ENCODE assay signal across 1 cellular context in the genomic region with DNA sequence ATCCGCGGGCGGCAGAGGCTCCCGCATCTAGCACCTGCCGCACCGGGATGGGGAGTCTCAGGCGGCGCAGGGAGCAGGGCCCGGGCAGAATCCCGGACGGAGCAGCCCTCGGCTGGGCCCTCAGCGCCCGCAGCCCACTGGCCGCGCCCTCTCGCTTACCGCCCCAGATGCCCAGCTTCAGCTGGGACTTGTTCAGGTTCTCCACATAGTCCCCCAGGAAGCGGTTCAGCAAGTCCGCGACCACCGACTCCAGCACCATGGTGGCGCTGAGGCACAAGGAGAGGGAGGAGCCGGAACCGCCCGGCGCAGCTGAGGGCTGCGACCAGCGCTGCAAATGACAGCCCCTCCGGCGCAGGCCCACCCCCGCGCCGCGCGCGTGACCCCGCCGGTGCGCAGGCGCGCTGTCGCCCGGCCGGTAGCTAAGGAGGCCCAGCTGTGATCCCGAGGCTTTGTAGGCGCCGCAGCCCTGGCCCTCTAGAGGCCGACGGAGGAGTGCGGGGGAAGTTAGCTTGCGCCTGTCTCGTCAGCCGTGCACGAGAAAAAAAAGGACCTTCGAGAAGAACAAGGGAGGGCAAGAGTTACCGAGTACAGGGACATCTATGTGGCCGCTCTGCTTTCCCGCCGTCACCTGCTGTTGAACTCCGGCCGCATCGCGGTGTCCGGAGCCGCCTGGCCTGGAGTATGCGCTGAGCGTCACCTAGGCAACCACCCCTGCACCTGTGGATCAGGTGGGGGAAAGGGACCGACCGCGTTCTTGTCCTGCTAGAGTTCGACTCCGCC.
TF ChIP-seq lines count a peak whose summit lies in the region.

A gene with protein sequence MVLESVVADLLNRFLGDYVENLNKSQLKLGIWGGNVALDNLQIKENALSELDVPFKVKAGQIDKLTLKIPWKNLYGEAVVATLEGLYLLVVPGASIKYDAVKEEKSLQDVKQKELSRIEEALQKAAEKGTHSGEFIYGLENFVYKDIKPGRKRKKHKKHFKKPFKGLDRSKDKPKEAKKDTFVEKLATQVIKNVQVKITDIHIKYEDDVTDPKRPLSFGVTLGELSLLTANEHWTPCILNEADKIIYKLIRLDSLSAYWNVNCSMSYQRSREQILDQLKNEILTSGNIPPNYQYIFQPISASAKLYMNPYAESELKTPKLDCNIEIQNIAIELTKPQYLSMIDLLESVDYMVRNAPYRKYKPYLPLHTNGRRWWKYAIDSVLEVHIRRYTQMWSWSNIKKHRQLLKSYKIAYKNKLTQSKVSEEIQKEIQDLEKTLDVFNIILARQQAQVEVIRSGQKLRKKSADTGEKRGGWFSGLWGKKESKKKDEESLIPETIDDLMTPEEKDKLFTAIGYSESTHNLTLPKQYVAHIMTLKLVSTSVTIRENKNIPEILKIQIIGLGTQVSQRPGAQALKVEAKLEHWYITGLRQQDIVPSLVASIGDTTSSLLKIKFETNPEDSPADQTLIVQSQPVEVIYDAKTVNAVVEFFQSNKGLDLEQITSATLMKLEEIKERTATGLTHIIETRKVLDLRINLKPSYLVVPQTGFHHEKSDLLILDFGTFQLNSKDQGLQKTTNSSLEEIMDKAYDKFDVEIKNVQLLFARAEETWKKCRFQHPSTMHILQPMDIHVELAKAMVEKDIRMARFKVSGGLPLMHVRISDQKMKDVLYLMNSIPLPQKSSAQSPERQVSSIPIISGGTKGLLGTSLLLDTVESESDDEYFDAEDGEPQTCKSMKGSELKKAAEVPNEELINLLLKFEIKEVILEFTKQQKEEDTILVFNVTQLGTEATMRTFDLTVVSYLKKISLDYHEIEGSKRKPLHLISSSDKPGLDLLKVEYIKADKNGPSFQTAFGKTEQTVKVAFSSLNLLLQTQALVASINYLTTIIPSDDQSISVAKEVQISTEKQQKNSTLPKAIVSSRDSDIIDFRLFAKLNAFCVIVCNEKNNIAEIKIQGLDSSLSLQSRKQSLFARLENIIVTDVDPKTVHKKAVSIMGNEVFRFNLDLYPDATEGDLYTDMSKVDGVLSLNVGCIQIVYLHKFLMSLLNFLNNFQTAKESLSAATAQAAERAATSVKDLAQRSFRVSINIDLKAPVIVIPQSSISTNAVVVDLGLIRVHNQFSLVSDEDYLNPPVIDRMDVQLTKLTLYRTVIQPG (N-terminal part only) (minus strand): TSS at position 332 of the 780 bp plus-strand sequence. CDS start 73 bp downstream, at position 259.

TF ChIP-seq in K562, 482 proteins besides CTCF, POLR2A, EP300 and RAD21 (continued from another document and continues in another):
- TF ChIP-seq, protein P1, sequence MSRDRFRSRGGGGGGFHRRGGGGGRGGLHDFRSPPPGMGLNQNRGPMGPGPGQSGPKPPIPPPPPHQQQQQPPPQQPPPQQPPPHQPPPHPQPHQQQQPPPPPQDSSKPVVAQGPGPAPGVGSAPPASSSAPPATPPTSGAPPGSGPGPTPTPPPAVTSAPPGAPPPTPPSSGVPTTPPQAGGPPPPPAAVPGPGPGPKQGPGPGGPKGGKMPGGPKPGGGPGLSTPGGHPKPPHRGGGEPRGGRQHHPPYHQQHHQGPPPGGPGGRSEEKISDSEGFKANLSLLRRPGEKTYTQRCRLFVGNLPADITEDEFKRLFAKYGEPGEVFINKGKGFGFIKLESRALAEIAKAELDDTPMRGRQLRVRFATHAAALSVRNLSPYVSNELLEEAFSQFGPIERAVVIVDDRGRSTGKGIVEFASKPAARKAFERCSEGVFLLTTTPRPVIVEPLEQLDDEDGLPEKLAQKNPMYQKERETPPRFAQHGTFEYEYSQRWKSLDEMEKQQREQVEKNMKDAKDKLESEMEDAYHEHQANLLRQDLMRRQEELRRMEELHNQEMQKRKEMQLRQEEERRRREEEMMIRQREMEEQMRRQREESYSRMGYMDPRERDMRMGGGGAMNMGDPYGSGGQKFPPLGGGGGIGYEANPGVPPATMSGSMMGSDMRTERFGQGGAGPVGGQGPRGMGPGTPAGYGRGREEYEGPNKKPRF (IDR thresholded peaks at IDR 0.05; ENCODE audit: low read depth, low read length), result no peak
- TF ChIP-seq YY1 (IDR thresholded peaks at IDR 0.05; ENCODE audit: borderline replicate concordance in 1 of 3, control insufficient read depth in 1 of 3, extremely low read depth in 1 of 3, insufficient read depth in 3 of 3, insufficient read length in 1 of 3, insufficient replicate concordance in 2 of 3, low read depth in 1 of 3, low read length in 2 of 3) (peak in 1 of 3 experiments; percentile 32), ZNF655 (CRISPR knock-in tag; IDR thresholded peaks at IDR 0.05) (no peak), TAF7 (tag; IDR thresholded peaks at IDR 0.05) (no peak), NCOR1 (IDR thresholded peaks at IDR 0.05) (peak; percentile 46; the same call in 1 of the 2 replicates), ZNF311 (CRISPR knock-in tag; IDR thresholded peaks at IDR 0.05) (no peak), CHAMP1 (IDR thresholded peaks at IDR 0.05) (no peak), PTRF (tag; IDR thresholded peaks at IDR 0.05) (no peak), KDM1A (IDR thresholded peaks at IDR 0.05) (0 out of 4 replicates have a peak, but pooled peaks of 1 of the 2 experiments have one; percentile 6), GTF2A2 (tag; IDR thresholded peaks at IDR 0.05) (no peak), COPS2 (conservative IDR thresholded peaks at IDR 0.05) (no peak), POLR2AphosphoS5 (IDR thresholded peaks at IDR 0.05; ENCODE audit: control insufficient read depth, insufficient read depth, low read depth, low read length) (no peak; the same call in 1 of the 2 replicates), EP400 (IDR thresholded peaks at IDR 0.05) (no peak), E2F3 (CRISPR knock-in tag; IDR thresholded peaks at IDR 0.05) (no peak), NFE2 (IDR thresholded peaks at IDR 0.05; ENCODE audit: low read depth) (no peak), ZNF212 (CRISPR knock-in tag; IDR thresholded peaks at IDR 0.05) (no peak), MBD1 (CRISPR knock-in tag; IDR thresholded peaks at IDR 0.05) (no peak), KLF10 (CRISPR knock-in tag; IDR thresholded peaks at IDR 0.05) (no peak), POLR2B (IDR thresholded peaks at IDR 0.05; ENCODE audit: low read depth, partially characterized antibody) (peak; percentile 73), SIX5 (IDR thresholded peaks at IDR 0.05; ENCODE audit: borderline replicate concordance in 1 of 2, insufficient read depth in 1 of 2, low read depth in 1 of 2, low read length in 2 of 2) (no peak), JUNB (CRISPR knock-in tag; conservative IDR thresholded peaks at IDR 0.05) (no peak), ETV5 (CRISPR knock-in tag; IDR thresholded peaks at IDR 0.05; ENCODE audit: low read depth) (no peak), AFF1 (IDR thresholded peaks at IDR 0.05; ENCODE audit: low read depth in 1 of 2, partially characterized antibody in 2 of 2) (no peak), ATF7 (IDR thresholded peaks at IDR 0.05) (peak; percentile 76; the same call in 1 of the 2 replicates), HCFC1 (IDR thresholded peaks at IDR 0.05; ENCODE audit: low read depth, low read length) (peak; percentile 61), NFIC (IDR thresholded peaks at IDR 0.05) (no peak), ZNF184 (CRISPR knock-in tag; IDR thresholded peaks at IDR 0.05) (no peak), RFX7 (CRISPR knock-in tag; IDR thresholded peaks at IDR 0.05) (no peak), THRAP3 (IDR thresholded peaks at IDR 0.05; ENCODE audit: borderline replicate concordance) (no peak), ZBTB1 (CRISPR knock-in tag; IDR thresholded peaks at IDR 0.05; ENCODE audit: borderline replicate concordance, low read depth) (peak; percentile 6; the same call in 1 of the 2 replicates), SRF (CRISPR knock-in tag; IDR thresholded peaks at IDR 0.05) (no peak), RFX1 (IDR thresholded peaks at IDR 0.05) (peak; percentile 87), ZNF133 (CRISPR knock-in tag; IDR thresholded peaks at IDR 0.05) (no peak), ESRRA (IDR thresholded peaks at IDR 0.05; ENCODE audit: borderline replicate concordance, low read depth) (no peak; the same call in 1 of the 2 replicates), PHB (CRISPR knock-in tag; IDR thresholded peaks at IDR 0.05) (0 out of 2 replicates have a peak, but pooled peaks have one; percentile 24), POU5F1 (IDR thresholded peaks at IDR 0.05; ENCODE audit: borderline replicate concordance, low read depth, low read length, partially characterized antibody) (no peak), NFRKB (IDR thresholded peaks at IDR 0.05; ENCODE audit: low read depth) (no peak), TCF7L2 (IDR thresholded peaks at IDR 0.05; ENCODE audit: low read depth, low read length) (peak; percentile 73), ZNF282 (CRISPR knock-in tag; IDR thresholded peaks at IDR 0.05) (no peak)
- TF ChIP-seq, protein P2, sequence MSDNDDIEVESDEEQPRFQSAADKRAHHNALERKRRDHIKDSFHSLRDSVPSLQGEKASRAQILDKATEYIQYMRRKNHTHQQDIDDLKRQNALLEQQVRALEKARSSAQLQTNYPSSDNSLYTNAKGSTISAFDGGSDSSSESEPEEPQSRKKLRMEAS (CRISPR knock-in tag; IDR thresholded peaks at IDR 0.05), result peak; percentile 81
- TF ChIP-seq, protein P3, sequence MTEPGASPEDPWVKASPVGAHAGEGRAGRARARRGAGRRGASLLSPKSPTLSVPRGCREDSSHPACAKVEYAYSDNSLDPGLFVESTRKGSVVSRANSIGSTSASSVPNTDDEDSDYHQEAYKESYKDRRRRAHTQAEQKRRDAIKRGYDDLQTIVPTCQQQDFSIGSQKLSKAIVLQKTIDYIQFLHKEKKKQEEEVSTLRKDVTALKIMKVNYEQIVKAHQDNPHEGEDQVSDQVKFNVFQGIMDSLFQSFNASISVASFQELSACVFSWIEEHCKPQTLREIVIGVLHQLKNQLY (CRISPR knock-in tag; conservative IDR thresholded peaks at IDR 0.05), result no peak; a peak in 1 of 4 replicates
